8 cellular contexts compared by ENCODE assay signal in the genomic region with DNA sequence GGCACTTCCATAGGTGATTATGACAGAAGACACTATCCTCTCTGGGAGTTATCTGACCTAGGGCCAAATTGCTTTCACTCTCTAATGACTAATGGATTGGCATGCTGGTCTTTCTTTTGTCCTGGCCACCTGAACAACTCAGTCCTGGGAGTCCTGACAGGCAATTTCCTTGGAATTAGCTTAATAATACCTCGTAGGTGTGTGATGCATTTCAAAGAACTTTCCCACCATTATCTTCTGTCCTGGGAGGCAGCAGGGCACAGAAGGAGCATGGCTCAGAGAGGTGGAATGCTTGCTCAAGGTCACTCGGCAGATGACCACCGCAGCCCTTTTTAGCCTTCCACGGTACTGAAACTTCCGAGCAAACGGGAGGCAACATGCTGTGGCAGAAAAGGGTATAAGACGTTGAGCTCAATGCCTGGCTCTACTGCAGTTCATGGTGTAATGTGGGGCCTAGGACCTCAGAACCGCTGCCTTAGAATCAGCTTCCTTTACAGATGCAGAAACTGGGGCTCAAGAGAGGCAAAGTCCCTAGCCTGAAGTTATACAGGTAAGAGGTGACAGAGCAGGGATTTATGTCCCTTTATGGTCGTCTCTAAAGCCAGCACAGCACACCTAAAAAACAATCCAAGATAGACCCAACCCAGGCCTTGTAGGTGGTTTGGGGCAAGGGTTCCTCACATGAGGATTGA. TPM values are rescaled to one million over a fixed set of nuclear protein-coding genes. Genes with fewer than 3 reads are reported as not detected.
DNase-seq lines count a peak whose midpoint lies in the region; ATAC-seq, FAIRE-seq and TF ChIP-seq lines count a peak whose summit lies in the region.

No MANE protein-coding gene starts in this region.

- H3K79me1 ChIP-seq in IMR-90 (ENCODE audit: low read depth in 1 of 2, low read length in 2 of 2) = peaks cover 5 to 45% of the 10 kb centered on the region in 2 experiments; a peak in 3 of 4 replicates

- peak overlapping the region; percentile 76 for H3K56ac ChIP-seq in IMR-90 (ENCODE audit: extremely low read depth, insufficient read depth, low read length)

- peak overlapping the region; percentile 96 for H4K91ac ChIP-seq in IMR-90 (ENCODE audit: insufficient read depth, low read depth, low read length)

- H3K9ac ChIP-seq in IMR-90 (ENCODE audit: low read depth, low read length) (peak overlapping the region; percentile 99), astrocyte (ENCODE audit: low read length) (peak overlapping the region; percentile 99)

- peak overlapping the region; percentile 97 for H3K27ac Mint-ChIP-seq in astrocyte (ENCODE audit: unreplicated experiment)

- peak overlapping the region; percentile 87 for H3K4me3 Mint-ChIP-seq in astrocyte (ENCODE audit: unreplicated experiment)

- H3K4me3 ChIP-seq in BE2C (ENCODE audit: low read depth, low read length) = peak overlapping the region; percentile 95
- H3K4me3 ChIP-seq in IMR-90 (ENCODE audit: insufficient read depth, low read depth, low read length) = peak overlapping the region; percentile 0; the same call in 1 of the 2 replicates
- peak overlapping the region; percentile 97 for H3K4me3 ChIP-seq in astrocyte (ENCODE audit: insufficient read depth, low read depth, low read length)
- H3K4me3 ChIP-seq in thoracic aorta = peak overlapping the region; percentile 93

- H4K5ac ChIP-seq in IMR-90 (ENCODE audit: low read depth, low read length) = peak overlapping the region; percentile 36; the same call in 1 of the 2 replicates

- DNase-seq in BE2C = peak; percentile 21
- peak; percentile 86 for DNase-seq in IMR-90
- peak; percentile 87 for DNase-seq in astrocyte (ENCODE audit: low read depth)
- DNase-seq in thoracic aorta (ENCODE audit: low spot score) = no peak
- DNase-seq in central memory CD4-positive, alpha-beta T cell = no peak
- DNase-seq in GM12891 (ENCODE audit: insufficient read length, low spot score) = no peak
- no peak for DNase-seq in effector CD8-positive, alpha-beta T cell (lab: John Stamatoyannopoulos, UW)

- H3K27me3 Mint-ChIP-seq in astrocyte (ENCODE audit: low read depth, unreplicated experiment) = peaks cover 6% of the 10 kb centered on the region

- H2BK120ac ChIP-seq in IMR-90 (ENCODE audit: low read depth, low read length) = peak overlapping the region; percentile 90

- H3K36me3 Mint-ChIP-seq in astrocyte (ENCODE audit: low read depth, unreplicated experiment) = peaks cover 4% of the 10 kb centered on the region

- H2AK9ac ChIP-seq in IMR-90 (replicated peaks; ENCODE audit: low read depth, low read length, poor library complexity) = peak overlapping the region; percentile 76

- H3K27me3 ChIP-seq in BE2C (no peaks in the 10 kb centered on the region), IMR-90 (ENCODE audit: control insufficient read depth, insufficient read depth, low read length) (no peaks in the 10 kb centered on the region), astrocyte (ENCODE audit: insufficient read depth, low read length) (no peaks in the 10 kb centered on the region), layer of hippocampus (ENCODE audit: control insufficient read depth, insufficient read depth, low read length) (no peaks in the 10 kb centered on the region), thoracic aorta (replicated peaks; ENCODE audit: insufficient read depth) (no peaks in the 10 kb centered on the region)

- peaks cover 34% of the 10 kb centered on the region for H3K79me2 ChIP-seq in astrocyte (ENCODE audit: insufficient read depth, low read length)

- H4K8ac ChIP-seq in IMR-90 (ENCODE audit: low read depth in 2 of 2, low read length in 2 of 2) = peak overlapping the region; percentile 49 to 89

- H3K14ac ChIP-seq in IMR-90 (replicated peaks; ENCODE audit: low read depth, low read length) = peak overlapping the region; percentile 96

- no peaks in the 10 kb centered on the region for H3K9me3 ChIP-seq in BE2C
- H3K9me3 ChIP-seq in IMR-90 (ENCODE audit: control insufficient read depth, insufficient read depth, low read length) = no peaks in the 10 kb centered on the region
- no peaks in the 10 kb centered on the region for H3K9me3 ChIP-seq in astrocyte (ENCODE audit: insufficient read depth, low read depth, low read length)
- no peaks in the 10 kb centered on the region for H3K9me3 ChIP-seq in thoracic aorta

- intact Hi-C loops in IMR-90 (cut with micrococcal nuclease) = loop anchor here (1.0 to 5.0 kb wide), 2 partner anchors 79 to 136 kb away; partner anchors contain the start of gene RPL11

- no TSS peak for BruUV-seq in IMR-90 (replicated peaks; lab: Mats Ljungman, UMichigan)

- H2BK5ac ChIP-seq in IMR-90 (ENCODE audit: low read depth, low read length, poor library complexity, severe bottlenecking) = peak overlapping the region; percentile 85

- H3K23ac ChIP-seq in IMR-90 (ENCODE audit: low read depth, low read length) = peak overlapping the region; percentile 98

- peak overlapping the region; percentile 52 for H2AK5ac ChIP-seq in IMR-90 (ENCODE audit: low read depth, low read length)

- ATAC-seq in IMR-90 (ENCODE audit: low read depth) (no peak), thoracic aorta (ENCODE audit: insufficient number of reproducible peaks, low FRiP score, low read depth) (no peak)

- peak; percentile 4; the same call in 1 of the 2 replicates for TF ChIP-seq RAD21 in IMR-90 (IDR thresholded peaks at IDR 0.05; ENCODE audit: low read length)

- POLR2A ChIA-PET in IMR-90 (lab: Charles Lee; ENCODE audit: unreplicated experiment) = interaction anchor here (1.2 to 2.5 kb wide), 2 partner anchors 79 to 81 kb away, joined by 3 to 9 read pairs; no protein-coding TSS in a partner anchor

- peak overlapping the region; percentile 79 for H2BK20ac ChIP-seq in IMR-90 (ENCODE audit: low read depth, low read length)

- TF ChIP-seq CTCF in BE2C (IDR thresholded peaks at IDR 0.05; ENCODE audit: low read depth, low read length) (no peak), IMR-90 (conservative IDR thresholded peaks at IDR 0.05; ENCODE audit: low read depth, low read length) (no peak), astrocyte (IDR thresholded peaks at IDR 0.05; ENCODE audit: insufficient read depth, low read depth, low read length) (no peak), thoracic aorta (IDR thresholded peaks at IDR 0.05) (no peak)

- in situ Hi-C loops in IMR-90 (cut with MboI; ENCODE audit: low sequenced_read_pairs) = no loop called here

- no peak overlapping the region; the same call in 1 of the 2 replicates for H3K18ac ChIP-seq in IMR-90 (ENCODE audit: low read depth, low read length)

- dilution Hi-C loops in IMR-90 (cut with HindIII; ENCODE audit: low sequenced_read_pairs, unreplicated experiment) = no loop called here

- H3K36me3 ChIP-seq in BE2C = peaks cover 23% of the 10 kb centered on the region
- peaks cover 16% of the 10 kb centered on the region for H3K36me3 ChIP-seq in IMR-90 (ENCODE audit: control insufficient read depth, insufficient read depth, low read length)
- no peaks in the 10 kb centered on the region for H3K36me3 ChIP-seq in astrocyte (ENCODE audit: insufficient read depth, low read length)
- peaks cover 13% of the 10 kb centered on the region for H3K36me3 ChIP-seq in thoracic aorta

- TF ChIP-seq POLR2A in IMR-90 (IDR thresholded peaks at IDR 0.05; ENCODE audit: low read depth, low read length) (no peak; the same call in 1 of the 2 replicates), GM12891 (IDR thresholded peaks at IDR 0.05; ENCODE audit: low read depth, low read length) (no peak)

- peaks cover 38% of the 10 kb centered on the region for H3K4me1 Mint-ChIP-seq in astrocyte (ENCODE audit: low read depth, unreplicated experiment)

- no peaks in the 10 kb centered on the region for H3K9me3 Mint-ChIP-seq in astrocyte (ENCODE audit: unreplicated experiment)

- no CpG with 5 or more reads among the region's 9 CpGs for WGBS in IMR-90 (ENCODE audit: extremely low coverage in 2 of 2, insufficient read length in 1 of 2), 2 experiments

- H2AFZ ChIP-seq in IMR-90 (replicated peaks; ENCODE audit: low read length, poor library complexity) (peak overlapping the region; percentile 39), astrocyte (ENCODE audit: low read depth, low read length) (no peak overlapping the region)

- peak overlapping the region; percentile 95 for H3K4ac ChIP-seq in IMR-90 (ENCODE audit: low read depth, low read length)

- FAIRE-seq in astrocyte (lab: Jason Lieb, UNC) (no peak), GM12891 (lab: Jason Lieb, UNC) (no peak)

- H4K20me1 ChIP-seq in IMR-90 (ENCODE audit: insufficient read depth, low read length) (peaks cover 42% of the 10 kb centered on the region), astrocyte (ENCODE audit: insufficient read depth, low read length) (peaks cover 32% of the 10 kb centered on the region)

- H3K4me2 ChIP-seq in IMR-90 (ENCODE audit: low read depth, low read length) = peak overlapping the region; percentile 93
- H3K4me2 ChIP-seq in astrocyte (ENCODE audit: low read length) = peak overlapping the region; percentile 89

- peaks cover 40% of the 10 kb centered on the region for H3K4me1 ChIP-seq in BE2C
- H3K4me1 ChIP-seq in IMR-90 (ENCODE audit: control insufficient read depth, insufficient read depth, low read length) = peaks cover 31% of the 10 kb centered on the region
- H3K4me1 ChIP-seq in astrocyte (ENCODE audit: insufficient read depth, low read length) = peaks cover 48% of the 10 kb centered on the region
- H3K4me1 ChIP-seq in thoracic aorta (ENCODE audit: control insufficient read depth in 1 of 2, low read depth in 2 of 2) = peaks cover 20 to 33% of the 10 kb centered on the region in 2 donors

- peak overlapping the region; percentile 79; the same call in 2 of the 3 replicates for H2BK15ac ChIP-seq in IMR-90 (ENCODE audit: low read depth, low read length)

- peaks cover 6% of the 10 kb centered on the region; the same call in 1 of the 2 replicates for H3K9me1 ChIP-seq in IMR-90 (ENCODE audit: insufficient read depth, low read length)

- H3K27ac ChIP-seq in IMR-90 (ENCODE audit: insufficient read depth, low read length) = peak overlapping the region; percentile 62
- peak overlapping the region; percentile 97 for H3K27ac ChIP-seq in astrocyte (ENCODE audit: low read depth, low read length)
- H3K27ac ChIP-seq in layer of hippocampus (ENCODE audit: low read depth, low read length) = peak overlapping the region; percentile 91
- peak overlapping the region; percentile 92 to 94 for H3K27ac ChIP-seq in thoracic aorta

- CTCF ChIA-PET in IMR-90 (lab: Yijun Ruan, JAX) = interaction anchor here (1.3 to 9.4 kb wide), 3 partner anchors 36 to 80 kb away, joined by 3 to 67 read pairs (median 3); no protein-coding TSS in a partner anchor

RNA-seq across cellular contexts. Expression of gene ID3, which starts 3.2 kb away (rescaled TPM):
- polyA plus RNA-seq in BE2C (2012; ENCODE audit: insufficient read depth, insufficient read length, low read depth) = 63.3 TPM
- total RNA-seq in IMR-90 (2012; rRNA removed) = 109 and 171 TPM in 2 replicates
- 304 and 385 TPM in 2 replicates for polyA plus RNA-seq in IMR-90 (2012; rRNA removed)
- 781 and 851 TPM in 2 replicates for polyA plus RNA-seq in IMR-90 (2012; cell fraction: cytosol; rRNA removed)
- 1,444 and 1,599 TPM in 2 replicates for polyA plus RNA-seq in IMR-90 (2012; cell fraction: nucleus; rRNA removed; ENCODE audit: low replicate concordance)
- 91.4 and 94.3 TPM in 2 replicates for total RNA-seq in astrocyte
- total RNA-seq in thoracic aorta = 100 to 1,000 TPM; 309 to 692 TPM
- polyA plus RNA-seq in GM12891 (2012; ENCODE audit: low read depth, missing spikeins) = 67.3 TPM

RNA-seq across cellular contexts. Expression of gene E2F2, which starts 25.1 kb away (rescaled TPM):
- polyA plus RNA-seq in BE2C (2012; ENCODE audit: insufficient read depth, insufficient read length, low read depth) = 0.73 TPM
- total RNA-seq in IMR-90 (2012; rRNA removed) = 0.36 and 0.56 TPM in 2 replicates
- polyA plus RNA-seq in IMR-90 (2012; rRNA removed) = 0.39 and 0.51 TPM in 2 replicates
- polyA plus RNA-seq in IMR-90 (2012; cell fraction: cytosol; rRNA removed) = 0.16 and 0.19 TPM in 2 replicates
- polyA plus RNA-seq in IMR-90 (2012; cell fraction: nucleus; rRNA removed; ENCODE audit: low replicate concordance) = 0.55 and 0.63 TPM in 2 replicates
- 0.11 TPM in 1 of 2 replicates, not detected in the other for total RNA-seq in astrocyte
- total RNA-seq in thoracic aorta = under 1 TPM; 0.14 to 0.35 TPM
- polyA plus RNA-seq in GM12891 (2012; ENCODE audit: low read depth, missing spikeins) = 2.5 TPM

Comparison
In these comparisons a context has a peak if more than half of its experiments do, and no peak if none do; other contexts are left out.
1. DNase-seq: peak in BE2C (single experiment), IMR-90 (single experiment) and astrocyte (single experiment); none in thoracic aorta (single experiment), central memory CD4-positive, alpha-beta T cell (single experiment), GM12891 (single experiment) and effector CD8-positive, alpha-beta T cell (single experiment).
2. H3K4me3 ChIP-seq: peak in every context shown above with its lines; median percentile 97 in astrocyte; 95 in BE2C; 93 in thoracic aorta; 0 in IMR-90.
3. Peak in every context shown above with its lines, with median percentiles within 50 percentile points of each other: H3K27ac ChIP-seq.